Comparison of ENCODE assay signal across 22 cellular contexts in genomic region chr17:29443041-29443440, GRCh38.
"Had no signal": no experiment of that assay in that cellular context is flagged by ENCODE, and none has a peak within 500 bp of the region (broad histone marks: within the 10 kb centered on the region; RNA-seq: fewer than 3 reads in every experiment).

No MANE protein-coding gene starts in this region.

- H3K4me3 ChIP-seq: heart right ventricle, mucosa of descending colon, suprapubic skin, upper lobe of left lung had no signal

- H3K36me3 ChIP-seq: brain microvascular endothelial cell, upper lobe of left lung had no signal

- H3K9me3 Mint-ChIP-seq: activated CD4-positive, alpha-beta memory T cell treated with anti-CD3 and anti-CD28 coated beads for 36 hours; activated naive CD4-positive, alpha-beta T cell treated with anti-CD3 and anti-CD28 coated beads, Interleukin-2, amount 50 U/mL, for 72 hours; dendritic cell treated with granulocyte-macrophage colony-stimulating factor and Interleukin-4, amounts not matched to agents 40 ng/mL and 50 ng/mL, for 4 days; effector memory CD8-positive, alpha-beta T cell; natural killer cell had no signal

- H3K27me3 Mint-ChIP-seq: activated CD4-positive, alpha-beta memory T cell treated with anti-CD3 and anti-CD28 coated beads for 36 hours; activated CD8-positive, alpha-beta memory T cell treated with anti-CD3 and anti-CD28 coated beads, Interleukin-2, amount 10 ng/mL, durations not matched to agents 7 days and 5 days; dendritic cell treated with granulocyte-macrophage colony-stimulating factor and Interleukin-4, amounts not matched to agents 40 ng/mL and 50 ng/mL, for 4 days; effector memory CD8-positive, alpha-beta T cell had no signal

- H3K27ac Mint-ChIP-seq: activated CD4-positive, alpha-beta memory T cell treated with anti-CD3 and anti-CD28 coated beads for 36 hours; activated CD8-positive, alpha-beta memory T cell treated with anti-CD3 and anti-CD28 coated beads, Interleukin-2, amount 10 ng/mL, durations not matched to agents 7 days and 5 days; activated naive CD4-positive, alpha-beta T cell treated with anti-CD3 and anti-CD28 coated beads, Interleukin-2, amount 50 U/mL, for 72 hours; dendritic cell treated with granulocyte-macrophage colony-stimulating factor and Interleukin-4, amounts not matched to agents 40 ng/mL and 50 ng/mL, for 4 days had no signal

- DNase-seq: activated CD4-positive, alpha-beta memory T cell treated with anti-CD3 and anti-CD28 coated beads for 36 hours; activated CD8-positive, alpha-beta memory T cell treated with anti-CD3 and anti-CD28 coated beads, Interleukin-2, amount 10 ng/mL, durations not matched to agents 7 days and 5 days; activated effector memory CD4-positive, alpha-beta T cell treated with anti-CD3 and anti-CD28 coated beads, Interleukin-2, amount 50 U/mL, for 16 hours; activated T-cell treated with anti-CD3 and anti-CD28 coated beads, Interleukin-2, amount 50 U/mL, for 1 hour; amygdala; brain microvascular endothelial cell; cerebellar nuclear complex; effector memory CD8-positive, alpha-beta T cell; heart right ventricle; mucosa of descending colon; natural killer cell; posterior cingulate gyrus; stimulated activated CD4-positive, alpha-beta T cell treated with anti-CD3 and anti-CD28 coated beads, Interleukin-15, amount 100 ng/mL, for 24 hours; stimulated activated CD4-positive, alpha-beta T cell treated with anti-CD3 and anti-CD28 coated beads, Interleukin-4, amount 100 ng/mL, for 1 hour; stimulated activated naive CD4-positive, alpha-beta T cell treated with Interleukin-2 at 50 U/mL for 16 hours; T-helper 1 cell; upper lobe of left lung; WERI-Rb-1 had no signal

- H3K27me3 ChIP-seq: brain microvascular endothelial cell, heart right ventricle, suprapubic skin, upper lobe of left lung had no signal

- H3K9me3 ChIP-seq: heart right ventricle, mucosa of descending colon, suprapubic skin, upper lobe of left lung had no signal

- H3K36me3 Mint-ChIP-seq: natural killer cell had no signal

- ATAC-seq: activated CD8-positive, alpha-beta memory T cell treated with anti-CD3 and anti-CD28 coated beads, Interleukin-2, amount 10 ng/mL, durations not matched to agents 7 days and 5 days; activated naive CD4-positive, alpha-beta T cell treated with anti-CD3 and anti-CD28 coated beads, Interleukin-2, amount 50 U/mL, for 72 hours; effector memory CD8-positive, alpha-beta T cell; heart right ventricle; mucosa of descending colon; natural killer cell; SK-N-SH treated with all-trans-retinoic acid at 6 μM for 48 hours had no signal

- H3K27ac ChIP-seq: brain microvascular endothelial cell, heart right ventricle, suprapubic skin, upper lobe of left lung, WERI-Rb-1 had no signal

- H3K4me3 Mint-ChIP-seq: activated CD4-positive, alpha-beta memory T cell treated with anti-CD3 and anti-CD28 coated beads for 36 hours; activated CD8-positive, alpha-beta memory T cell treated with anti-CD3 and anti-CD28 coated beads, Interleukin-2, amount 10 ng/mL, durations not matched to agents 7 days and 5 days; dendritic cell treated with granulocyte-macrophage colony-stimulating factor and Interleukin-4, amounts not matched to agents 40 ng/mL and 50 ng/mL, for 4 days; effector memory CD8-positive, alpha-beta T cell; natural killer cell had no signal
